10 cellular contexts compared by ENCODE assay signal in the genomic region with DNA sequence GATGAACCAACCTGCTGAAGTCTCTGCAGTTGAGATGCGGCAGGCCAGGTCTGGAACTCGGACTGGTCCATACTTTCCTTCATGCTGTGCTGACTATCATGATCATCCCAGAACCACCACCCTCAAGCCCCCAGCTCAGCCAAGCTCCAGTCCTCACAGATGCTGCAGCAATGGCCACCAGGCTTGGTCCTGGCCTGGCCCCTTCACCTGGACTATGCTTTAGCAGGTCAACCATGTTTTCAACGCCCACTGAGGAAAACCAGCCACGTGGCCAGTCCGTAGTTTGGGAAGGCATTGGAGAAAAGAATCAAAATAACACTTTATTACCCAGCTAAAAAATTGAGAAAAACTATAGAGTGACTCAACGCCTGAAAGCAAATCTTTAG. TPM values are rescaled to one million over a fixed set of nuclear protein-coding genes. Genes with fewer than 3 reads are reported as not detected.
DNase-seq lines count a peak whose midpoint lies in the region; ATAC-seq lines count a peak whose summit lies in the region.
"Had no signal": no experiment of that assay in that cellular context is flagged by ENCODE, and none has a peak within 500 bp of the region (broad histone marks: within the 10 kb centered on the region; RNA-seq: fewer than 3 reads in every experiment).

No MANE protein-coding gene starts in this region.

- no peaks in the 10 kb centered on the region for H3K9me3 ChIP-seq in MG63

- H3K36me3 Mint-ChIP-seq in dendritic cell treated with granulocyte-macrophage colony-stimulating factor and Interleukin-4, amounts not matched to agents 40 ng/mL and 50 ng/mL, for 4 days (ENCODE audit: low read depth), result peaks cover 6% of the 10 kb centered on the region

- no peaks in the 10 kb centered on the region for H3K27me3 ChIP-seq in MG63
- H3K27me3 ChIP-seq: uterus had no signal

- no peaks in the 10 kb centered on the region for H3K9me3 Mint-ChIP-seq in dendritic cell treated with granulocyte-macrophage colony-stimulating factor and Interleukin-4, amounts not matched to agents 40 ng/mL and 50 ng/mL, for 4 days
- H3K9me3 Mint-ChIP-seq in stimulated activated naive CD8-positive, alpha-beta T cell treated with anti-CD3 and anti-CD28 coated beads, Interleukin-15, amount 100 ng/mL, for 72 hours, result peaks cover 6 to 8% of the 10 kb centered on the region in 2 donors

- peak overlapping the region; percentile 27 for H3K4me3 ChIP-seq in MG63
- H3K4me3 ChIP-seq: uterus had no signal

- H3K36me3 ChIP-seq in MG63, result no peaks in the 10 kb centered on the region
- H3K36me3 ChIP-seq: uterus had no signal

- DNase-seq in activated CD4-positive, alpha-beta T cell treated with anti-CD3 and anti-CD28 coated beads, Interleukin-2, amount 50 U/mL, for 48 hours, result peak; percentile 35 to 40
- DNase-seq in activated CD4-positive, alpha-beta T cell treated with anti-CD3 and anti-CD28 coated beads for 48 hours, result no peak
- DNase-seq in MG63 (no peak), NAMALWA (ENCODE audit: low spot score) (no peak), SIG-M5 (lab: John Stamatoyannopoulos, UW) (no peak)
- no peak for DNase-seq in stimulated activated naive CD8-positive, alpha-beta T cell treated with anti-CD3 and anti-CD28 coated beads, Interleukin-15, amount 100 ng/mL, for 72 hours
- no peak for DNase-seq in stimulated activated CD4-positive, alpha-beta T cell treated with anti-CD3 and anti-CD28 coated beads, Interleukin-12 subunit alpha, Interleukin-12 subunit beta, amount 100 ng/mL, for 4 hours
- DNase-seq: NCI-H1105 treated with DMSO at 0.1 percent for 48 hours, uterus had no signal

- peak overlapping the region; percentile 44 for H3K27ac Mint-ChIP-seq in dendritic cell treated with granulocyte-macrophage colony-stimulating factor and Interleukin-4, amounts not matched to agents 40 ng/mL and 50 ng/mL, for 4 days
- peak overlapping the region; percentile 86 to 96 for H3K27ac Mint-ChIP-seq in stimulated activated naive CD8-positive, alpha-beta T cell treated with anti-CD3 and anti-CD28 coated beads, Interleukin-15, amount 100 ng/mL, for 72 hours

- H3K27me3 Mint-ChIP-seq in dendritic cell treated with granulocyte-macrophage colony-stimulating factor and Interleukin-4, amounts not matched to agents 40 ng/mL and 50 ng/mL, for 4 days, result no peaks in the 10 kb centered on the region
- H3K27me3 Mint-ChIP-seq in stimulated activated naive CD8-positive, alpha-beta T cell treated with anti-CD3 and anti-CD28 coated beads, Interleukin-15, amount 100 ng/mL, for 72 hours, result no peaks in the 10 kb centered on the region

- H3K4me1 Mint-ChIP-seq in dendritic cell treated with granulocyte-macrophage colony-stimulating factor and Interleukin-4, amounts not matched to agents 40 ng/mL and 50 ng/mL, for 4 days (ENCODE audit: low read depth), result peaks cover 76% of the 10 kb centered on the region
- peaks cover 100% of the 10 kb centered on the region for H3K4me1 Mint-ChIP-seq in stimulated activated naive CD8-positive, alpha-beta T cell treated with anti-CD3 and anti-CD28 coated beads, Interleukin-15, amount 100 ng/mL, for 72 hours

- H3K4me3 Mint-ChIP-seq in dendritic cell treated with granulocyte-macrophage colony-stimulating factor and Interleukin-4, amounts not matched to agents 40 ng/mL and 50 ng/mL, for 4 days, result peak overlapping the region; percentile 71
- H3K4me3 Mint-ChIP-seq in stimulated activated naive CD8-positive, alpha-beta T cell treated with anti-CD3 and anti-CD28 coated beads, Interleukin-15, amount 100 ng/mL, for 72 hours, result peak overlapping the region; percentile 83 to 89

- no peak for ATAC-seq in stimulated activated naive CD8-positive, alpha-beta T cell treated with anti-CD3 and anti-CD28 coated beads, Interleukin-15, amount 100 ng/mL, for 72 hours

- intact Hi-C loops in dendritic cell treated with granulocyte-macrophage colony-stimulating factor and Interleukin-4, amounts not matched to agents 40 ng/mL and 50 ng/mL, for 4 days (cut with micrococcal nuclease), result no loop called here

RNA-seq across cellular contexts. Expression of a gene that starts 1.4 kb away (rescaled TPM):
- total RNA-seq in MG63 (2014; rRNA removed; shearing (Covaris generic); ENCODE audit: low replicate concordance), result 2.0 and 3.9 TPM in 2 replicates

Comparison
In these comparisons a context has a peak if more than half of its experiments do, and no peak if none do; other contexts are left out.
1. DNase-seq: peak in activated CD4-positive, alpha-beta T cell treated with anti-CD3 and anti-CD28 coated beads, Interleukin-2, amount 50 U/mL, for 48 hours (2 of 2); none in activated CD4-positive, alpha-beta T cell treated with anti-CD3 and anti-CD28 coated beads for 48 hours (single experiment), MG63 (single experiment), stimulated activated naive CD8-positive, alpha-beta T cell treated with anti-CD3 and anti-CD28 coated beads, Interleukin-15, amount 100 ng/mL, for 72 hours (0 of 2), NAMALWA (single experiment), stimulated activated CD4-positive, alpha-beta T cell treated with anti-CD3 and anti-CD28 coated beads, Interleukin-12 subunit alpha, Interleukin-12 subunit beta, amount 100 ng/mL, for 4 hours (single experiment) and SIG-M5 (single experiment).